Comparison of ENCODE assay signal across 8 cellular contexts in the genomic region with DNA sequence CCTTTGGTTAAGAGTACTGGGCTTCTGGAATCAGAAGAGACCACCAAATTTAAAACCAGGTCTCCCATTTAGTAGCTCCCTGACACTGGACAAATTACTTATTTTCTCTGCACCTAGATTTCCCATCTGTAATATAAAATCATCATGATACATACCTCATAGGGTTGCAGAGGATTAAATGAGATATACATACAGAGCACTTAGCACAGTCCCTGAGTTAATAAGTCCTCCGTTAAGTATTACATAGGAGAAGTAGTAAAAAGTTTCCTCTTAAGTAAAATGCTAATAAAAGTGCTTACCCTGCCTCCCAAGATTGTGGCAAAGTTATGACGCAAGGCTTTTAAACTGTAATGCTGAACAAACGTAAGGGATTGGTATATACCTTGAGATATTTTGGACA. TPM values are rescaled to one million over a fixed set of nuclear protein-coding genes. Genes with fewer than 3 reads are reported as not detected.
DNase-seq lines count a peak whose midpoint lies in the region; ATAC-seq and TF ChIP-seq lines count a peak whose summit lies in the region.

No MANE protein-coding gene starts in this region.

- H3K36me3 ChIP-seq in Karpas-422 (ENCODE audit: insufficient read depth, low read length): no peaks in the 10 kb centered on the region
- no peaks in the 10 kb centered on the region for H3K36me3 ChIP-seq in ectodermal cell (ENCODE audit: control insufficient read depth, insufficient read depth, low read length)

- peak overlapping the region; percentile 58 for H3K4me2 ChIP-seq in Karpas-422 (ENCODE audit: low read depth, low read length, poor library complexity, severe bottlenecking)

- H3K9me3 ChIP-seq in Karpas-422 (ENCODE audit: low read length) (no peaks in the 10 kb centered on the region), ectodermal cell (ENCODE audit: control insufficient read depth, low read length) (no peaks in the 10 kb centered on the region)

- DNase-seq in DMS53 (lab: John Stamatoyannopoulos, UW): peak; percentile 22
- DNase-seq in DMS53 treated with DMSO at 0.1 percent for 48 hours (lab: John Stamatoyannopoulos, UW; ENCODE audit: unreplicated experiment): no peak
- DNase-seq in Karpas-422: peak; percentile 44
- no peak for DNase-seq in neural crest cell (ENCODE audit: low read depth, low spot score)
- DNase-seq in stimulated activated CD4-positive, alpha-beta T cell treated with anti-CD3 and anti-CD28 coated beads, Interleukin-2, amount 100 ng/mL, for 24 hours: no peak
- no peak for DNase-seq in islet precursor cell

- peak overlapping the region; percentile 79 for H3K9ac ChIP-seq in Karpas-422 (ENCODE audit: low read length)

- WGBS in ectodermal cell, 2 experiments: 33% methylated on average over 1 of the region's 3 CpGs; no CpG with 5 or more reads in 1 of the 2 experiments

- H3K27me3 Mint-ChIP-seq in neural crest cell (ENCODE audit: low read depth): no peaks in the 10 kb centered on the region

- peak overlapping the region; percentile 93 for H3K4me3 Mint-ChIP-seq in neural crest cell

- peaks cover 7% of the 10 kb centered on the region for H3K4me1 Mint-ChIP-seq in neural crest cell

- peaks cover 44% of the 10 kb centered on the region for H3K79me2 ChIP-seq in Karpas-422 (ENCODE audit: low read length)

- ATAC-seq in GM21528 (IDR thresholded peaks at IDR 0.05; ENCODE audit: low FRiP score, unreplicated experiment): no peak

- no peaks in the 10 kb centered on the region for H3K36me3 Mint-ChIP-seq in neural crest cell (ENCODE audit: low read depth)

- TF ChIP-seq CTCF in neural crest cell (conservative IDR thresholded peaks at IDR 0.05): no peak

- H4K20me1 ChIP-seq in Karpas-422 (ENCODE audit: insufficient read depth, low read depth, low read length): no peaks in the 10 kb centered on the region

- H2AFZ ChIP-seq in Karpas-422 (ENCODE audit: low read length): 0 out of 2 replicates have a peak overlapping the region, but pooled peaks have one; percentile 72

- H3K27ac Mint-ChIP-seq in neural crest cell (ENCODE audit: unreplicated experiment): peak overlapping the region; percentile 45

- peak overlapping the region; percentile 82 for H3K27ac ChIP-seq in Karpas-422 (ENCODE audit: low read length)
- H3K27ac ChIP-seq in ectodermal cell (ENCODE audit: insufficient read depth, low read depth, low read length, poor library complexity, severe bottlenecking): no peak overlapping the region

- peaks cover 32% of the 10 kb centered on the region for H3K4me1 ChIP-seq in Karpas-422 (ENCODE audit: low read length)
- H3K4me1 ChIP-seq in ectodermal cell (ENCODE audit: control insufficient read depth, insufficient read depth, low read length): no peaks in the 10 kb centered on the region

- H3K27me3 ChIP-seq in Karpas-422 (ENCODE audit: low read length): no peaks in the 10 kb centered on the region
- H3K27me3 ChIP-seq in ectodermal cell (ENCODE audit: control insufficient read depth, insufficient read depth, low read length, poor library complexity, severe bottlenecking): no peaks in the 10 kb centered on the region

- H3K9me3 Mint-ChIP-seq in neural crest cell: no peaks in the 10 kb centered on the region

- H3K9me2 ChIP-seq in Karpas-422 (replicated peaks; ENCODE audit: insufficient read depth, low read length): no peaks in the 10 kb centered on the region

- H3K4me3 ChIP-seq in Karpas-422 (ENCODE audit: low read length): peak overlapping the region; percentile 67
- H3K4me3 ChIP-seq in ectodermal cell (ENCODE audit: insufficient read depth, low read depth, low read length): peak overlapping the region; percentile 41

RNA-seq across cellular contexts. Expression of gene CHIC1, which starts 0.5 kb away (rescaled TPM):
- 10.0 and 23.7 TPM in 2 replicates for total RNA-seq in Karpas-422 (2014; rRNA removed; shearing (Covaris generic); ENCODE audit: low replicate concordance)
- polyA plus RNA-seq in ectodermal cell (2013, experiment 1 of 4): 8.2 TPM
- 7.8 TPM for polyA plus RNA-seq in ectodermal cell (2013, experiment 2 of 4)
- polyA plus RNA-seq in ectodermal cell (2013, experiment 3 of 4): 6.0 TPM
- 7.8 TPM for polyA plus RNA-seq in ectodermal cell (2013, experiment 4 of 4)
- 8.1 and 8.5 TPM in 2 replicates for total RNA-seq in neural crest cell

Comparison
In these comparisons a context has a peak if more than half of its experiments do, and no peak if none do; other contexts are left out.
1. DNase-seq: peak in DMS53 (single experiment) and Karpas-422 (single experiment); none in DMS53 treated with DMSO at 0.1 percent for 48 hours (single experiment), neural crest cell (single experiment), stimulated activated CD4-positive, alpha-beta T cell treated with anti-CD3 and anti-CD28 coated beads, Interleukin-2, amount 100 ng/mL, for 24 hours (0 of 2) and islet precursor cell (single experiment).